Comparison of ENCODE assay signal across 21 cellular contexts in the genomic region with DNA sequence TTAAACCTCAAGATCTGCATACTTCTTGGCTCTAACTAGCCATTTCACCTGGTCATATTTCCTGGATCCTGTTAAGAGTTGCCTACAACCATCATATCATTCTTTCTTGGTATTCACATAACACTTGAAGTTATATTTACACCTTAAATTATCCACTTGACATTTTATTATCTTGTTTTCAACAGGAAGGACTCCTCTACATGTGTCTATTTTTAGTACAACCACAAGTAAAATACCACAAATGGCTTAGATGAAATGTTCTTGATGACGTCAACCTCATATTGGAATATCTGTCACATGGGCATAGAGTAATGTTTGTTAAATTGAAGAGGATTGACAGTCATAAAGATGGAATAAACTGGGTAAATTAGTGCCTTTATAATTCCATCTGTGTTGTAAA. TPM values are rescaled to one million over a fixed set of nuclear protein-coding genes. Genes with fewer than 3 reads are reported as not detected.
"Had no signal": no experiment of that assay in that cellular context is flagged by ENCODE, and none has a peak within 500 bp of the region (broad histone marks: within the 10 kb centered on the region; RNA-seq: fewer than 3 reads in every experiment).

No MANE protein-coding gene starts in this region.

- FAIRE-seq: urothelium cell line had no signal

- H3K27ac ChIP-seq: brain microvascular endothelial cell, esophagus squamous epithelium, hepatocyte, left ventricle myocardium inferior, tibial artery had no signal

- H3K4me3 ChIP-seq: esophagus squamous epithelium, hepatocyte, left ventricle myocardium inferior, tibial artery had no signal

- DNase-seq: activated CD4-positive, CD25-positive, alpha-beta regulatory T cell treated with anti-CD3 and anti-CD28 coated beads, Interleukin-2, amount 50 U/mL, for 72 hours; activated naive CD4-positive, alpha-beta T cell; anterior cingulate cortex; brain microvascular endothelial cell; cortex of kidney; effector CD4-positive, alpha-beta T cell; esophagus squamous epithelium; islet precursor cell; left ventricle myocardium inferior; mesenchymal stem cell; natural killer cell; retina; stimulated activated CD4-positive, alpha-beta T cell treated with anti-CD3 and anti-CD28 coated beads, Interleukin-15, amount 100 ng/mL, for 24 hours; stimulated activated CD4-positive, alpha-beta T cell treated with anti-CD3 and anti-CD28 coated beads, Interleukin-4, amount 100 ng/mL, for 1 hour; stimulated activated naive B cell treated with anti-CD40 and anti-IgM and Interleukin-4, amounts not matched to agents 10 μg/mL and 1 μg/mL and 100 μg/mL, for 72 hours; tibial artery had no signal

- H3K9me3 ChIP-seq: esophagus squamous epithelium, left ventricle myocardium inferior, tibial artery had no signal

- H3K4me1 ChIP-seq: esophagus squamous epithelium, left ventricle myocardium inferior had no signal

- H3K36me3 ChIP-seq: brain microvascular endothelial cell, esophagus squamous epithelium, left ventricle myocardium inferior, tibial artery had no signal

- H3K4me2 ChIP-seq: hepatocyte had no signal

- ATAC-seq: natural killer cell; stimulated activated naive B cell treated with anti-CD40 and anti-IgM and Interleukin-4, amounts not matched to agents 10 μg/mL and 1 μg/mL and 100 μg/mL, for 72 hours had no signal

- H3K79me2 ChIP-seq: hepatocyte had no signal

- H3K27me3 ChIP-seq: brain microvascular endothelial cell, esophagus squamous epithelium, hepatocyte, tibial artery had no signal

- H2AFZ ChIP-seq: hepatocyte had no signal

RNA-seq across cellular contexts. Expression of a gene that starts 9.4 kb away (rescaled TPM):
- total RNA-seq: activated CD8-positive, alpha-beta memory T cell treated with anti-CD3 and anti-CD28 coated beads for 36 hours; activated T-helper 1 cell treated with anti-CD3 and anti-CD28 coated beads, Interleukin-12 subunit alpha, Interleukin-12 subunit beta, Interleukin-2, Interleukin-4 antibody, amounts not matched to agents 30 ng/mL and 10 ng/mL and 1 ng/mL, durations not matched to agents 14 hours and 24 hours and 36 hours; glomerular endothelial cell; natural killer cell had no signal
